In the genomic region with DNA sequence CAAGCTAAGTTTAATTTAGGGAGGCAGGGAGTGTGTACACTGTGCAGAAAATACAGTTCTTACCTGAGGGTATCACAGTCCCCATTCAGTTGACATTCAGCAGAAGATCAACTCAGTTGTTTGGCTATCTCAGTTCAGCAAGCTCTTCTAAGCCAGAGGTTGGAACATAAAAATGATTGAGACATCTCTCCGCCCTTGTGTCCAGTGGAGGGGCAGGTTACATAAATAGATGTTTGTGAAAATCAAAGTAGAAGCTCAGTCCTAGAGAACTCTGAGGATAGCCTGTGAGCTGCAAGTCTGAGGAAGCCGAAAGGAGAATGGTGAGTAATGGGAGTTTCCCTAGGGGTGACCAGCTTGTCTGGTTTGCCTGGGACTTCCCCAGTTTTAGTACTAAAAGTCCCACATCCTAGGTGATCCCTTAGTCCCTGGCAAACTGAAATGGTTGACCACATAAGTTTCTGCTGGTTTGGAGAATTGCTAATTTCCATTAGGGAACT, we compare ENCODE assay signal across 10 cellular contexts.
A peak's percentile ranks its signal among the peaks of the same experiment; 100 is the strongest.
DNase-seq lines count a peak whose midpoint lies in the region; ATAC-seq and TF ChIP-seq lines count a peak whose summit lies in the region.
"Had no signal": no experiment of that assay in that cellular context is flagged by ENCODE, and none has a peak within 500 bp of the region (broad histone marks: within the 10 kb centered on the region; RNA-seq: fewer than 3 reads in every experiment).

No MANE protein-coding gene starts in this region.

- H3K4me3 Mint-ChIP-seq in GM23338, result no peak overlapping the region
- H3K4me3 Mint-ChIP-seq: activated naive CD8-positive, alpha-beta T cell had no signal

- H3K4me3 ChIP-seq in GM23338 (no peak overlapping the region), tibial artery (no peak overlapping the region)
- H3K4me3 ChIP-seq: right lobe of liver had no signal

- H2AFZ ChIP-seq in GM23338, result no peak overlapping the region

- intact Hi-C loops in left colon (cut with DNase I, micrococcal nuclease) (no loop called here), left cardiac atrium (cut with DNase I) (no loop called here), tibial artery (cut with DNase I; ENCODE audit: low total_unique reads) (no loop called here)

- H3K9me3 ChIP-seq in tibial artery, result no peaks in the 10 kb centered on the region
- H3K9me3 ChIP-seq: right lobe of liver had no signal

- no peaks in the 10 kb centered on the region for H3K9me2 ChIP-seq in GM23338 (ENCODE audit: insufficient read depth)

- H3K4me2 ChIP-seq in GM23338, result no peak overlapping the region

- peaks cover 2% of the 10 kb centered on the region for H3K27me3 Mint-ChIP-seq in GM23338 (ENCODE audit: insufficient read depth, low read depth, poor library complexity)
- H3K27me3 Mint-ChIP-seq: activated naive CD8-positive, alpha-beta T cell had no signal

- no peaks in the 10 kb centered on the region for H3F3A ChIP-seq in GM23338 (replicated peaks; ENCODE audit: low read depth)

- DNase-seq in left colon, result no peak
- no peak for DNase-seq in GM23338 (ENCODE audit: low spot score)
- no peak for DNase-seq in left cardiac atrium
- DNase-seq in AML-193 (lab: John Stamatoyannopoulos, UW), result no peak
- DNase-seq in tibial artery, result no peak
- DNase-seq: right lobe of liver had no signal

- peaks cover 2% of the 10 kb centered on the region; the same call in 2 of the 3 replicates for H3K4me1 Mint-ChIP-seq in GM23338

- H3K27ac ChIP-seq in GM23338 (ENCODE audit: low read depth) (no peak overlapping the region), tibial artery (no peak overlapping the region)
- H3K27ac ChIP-seq: right lobe of liver had no signal

- TF ChIP-seq POLR2A in GM18505 (IDR thresholded peaks at IDR 0.05; ENCODE audit: borderline replicate concordance, extremely low read depth, insufficient read depth, insufficient read length), result no peak

- H3K4me1 ChIP-seq in GM23338 (ENCODE audit: insufficient read depth) (peaks cover 4% of the 10 kb centered on the region; the same call in 1 of the 2 replicates), tibial artery (no peaks in the 10 kb centered on the region)
- H3K4me1 ChIP-seq: right lobe of liver had no signal

- ATAC-seq in GM18505 (IDR thresholded peaks at IDR 0.05; ENCODE audit: unreplicated experiment), result peak; percentile 96
- peak; percentile 80 for ATAC-seq in GM21526 (IDR thresholded peaks at IDR 0.05; ENCODE audit: low FRiP score, unreplicated experiment)
- ATAC-seq in HG03575 (IDR thresholded peaks at IDR 0.05; ENCODE audit: extremely low read depth, insufficient number of reproducible peaks, low FRiP score, unreplicated experiment), result peak; percentile 94
- peak; percentile 21 for ATAC-seq in left colon
- ATAC-seq in GM23338, result no peak
- ATAC-seq in left cardiac atrium, result no peak

- no peaks in the 10 kb centered on the region for H3K9me3 Mint-ChIP-seq in GM23338

- H3K36me3 Mint-ChIP-seq in GM23338 (ENCODE audit: low read depth), result no peaks in the 10 kb centered on the region

- H3K79me2 ChIP-seq in GM23338 (replicated peaks; ENCODE audit: insufficient read depth), result no peaks in the 10 kb centered on the region

- H3K27ac Mint-ChIP-seq in GM23338, result no peak overlapping the region
- H3K27ac Mint-ChIP-seq: activated naive CD8-positive, alpha-beta T cell had no signal

- no peak for TF ChIP-seq CTCF in GM23338 (conservative IDR thresholded peaks at IDR 0.05; ENCODE audit: low read depth in 2 of 2)
- TF ChIP-seq CTCF in tibial artery (IDR thresholded peaks at IDR 0.05), result no peak

- H4K20me1 ChIP-seq in GM23338 (replicated peaks; ENCODE audit: insufficient read depth), result no peaks in the 10 kb centered on the region

- H3K36me3 ChIP-seq in GM23338 (ENCODE audit: insufficient read depth), result no peaks in the 10 kb centered on the region
- no peaks in the 10 kb centered on the region for H3K36me3 ChIP-seq in tibial artery
- H3K36me3 ChIP-seq: right lobe of liver had no signal

- H3K27me3 ChIP-seq in GM23338 (ENCODE audit: insufficient read depth), result no peaks in the 10 kb centered on the region
- H3K27me3 ChIP-seq in tibial artery, result no peaks in the 10 kb centered on the region
- H3K27me3 ChIP-seq: right lobe of liver had no signal

TF ChIP-seq in GM23338, 12 proteins besides CTCF, POLR2A, EP300 and RAD21 (continues in another document):
- TF ChIP-seq CREB1 (CRISPR knock-in tag; IDR thresholded peaks at IDR 0.05; ENCODE audit: low read depth) (no peak), ZNF331 (CRISPR knock-in tag; IDR thresholded peaks at IDR 0.05; ENCODE audit: low read depth) (no peak), NANOG (IDR thresholded peaks at IDR 0.05; ENCODE audit: borderline replicate concordance) (no peak), EZH2phosphoT487 (IDR thresholded peaks at IDR 0.05; ENCODE audit: unreplicated experiment) (no peak), STAT1 (IDR thresholded peaks at IDR 0.05; ENCODE audit: unreplicated experiment) (no peak), EZH2 (IDR thresholded peaks at IDR 0.05; ENCODE audit: low read depth, unreplicated experiment) (no peak)
- TF ChIP-seq, protein P1, sequence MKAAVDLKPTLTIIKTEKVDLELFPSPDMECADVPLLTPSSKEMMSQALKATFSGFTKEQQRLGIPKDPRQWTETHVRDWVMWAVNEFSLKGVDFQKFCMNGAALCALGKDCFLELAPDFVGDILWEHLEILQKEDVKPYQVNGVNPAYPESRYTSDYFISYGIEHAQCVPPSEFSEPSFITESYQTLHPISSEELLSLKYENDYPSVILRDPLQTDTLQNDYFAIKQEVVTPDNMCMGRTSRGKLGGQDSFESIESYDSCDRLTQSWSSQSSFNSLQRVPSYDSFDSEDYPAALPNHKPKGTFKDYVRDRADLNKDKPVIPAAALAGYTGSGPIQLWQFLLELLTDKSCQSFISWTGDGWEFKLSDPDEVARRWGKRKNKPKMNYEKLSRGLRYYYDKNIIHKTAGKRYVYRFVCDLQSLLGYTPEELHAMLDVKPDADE (IDR thresholded peaks at IDR 0.05), result no peak
- TF ChIP-seq, protein P2, sequence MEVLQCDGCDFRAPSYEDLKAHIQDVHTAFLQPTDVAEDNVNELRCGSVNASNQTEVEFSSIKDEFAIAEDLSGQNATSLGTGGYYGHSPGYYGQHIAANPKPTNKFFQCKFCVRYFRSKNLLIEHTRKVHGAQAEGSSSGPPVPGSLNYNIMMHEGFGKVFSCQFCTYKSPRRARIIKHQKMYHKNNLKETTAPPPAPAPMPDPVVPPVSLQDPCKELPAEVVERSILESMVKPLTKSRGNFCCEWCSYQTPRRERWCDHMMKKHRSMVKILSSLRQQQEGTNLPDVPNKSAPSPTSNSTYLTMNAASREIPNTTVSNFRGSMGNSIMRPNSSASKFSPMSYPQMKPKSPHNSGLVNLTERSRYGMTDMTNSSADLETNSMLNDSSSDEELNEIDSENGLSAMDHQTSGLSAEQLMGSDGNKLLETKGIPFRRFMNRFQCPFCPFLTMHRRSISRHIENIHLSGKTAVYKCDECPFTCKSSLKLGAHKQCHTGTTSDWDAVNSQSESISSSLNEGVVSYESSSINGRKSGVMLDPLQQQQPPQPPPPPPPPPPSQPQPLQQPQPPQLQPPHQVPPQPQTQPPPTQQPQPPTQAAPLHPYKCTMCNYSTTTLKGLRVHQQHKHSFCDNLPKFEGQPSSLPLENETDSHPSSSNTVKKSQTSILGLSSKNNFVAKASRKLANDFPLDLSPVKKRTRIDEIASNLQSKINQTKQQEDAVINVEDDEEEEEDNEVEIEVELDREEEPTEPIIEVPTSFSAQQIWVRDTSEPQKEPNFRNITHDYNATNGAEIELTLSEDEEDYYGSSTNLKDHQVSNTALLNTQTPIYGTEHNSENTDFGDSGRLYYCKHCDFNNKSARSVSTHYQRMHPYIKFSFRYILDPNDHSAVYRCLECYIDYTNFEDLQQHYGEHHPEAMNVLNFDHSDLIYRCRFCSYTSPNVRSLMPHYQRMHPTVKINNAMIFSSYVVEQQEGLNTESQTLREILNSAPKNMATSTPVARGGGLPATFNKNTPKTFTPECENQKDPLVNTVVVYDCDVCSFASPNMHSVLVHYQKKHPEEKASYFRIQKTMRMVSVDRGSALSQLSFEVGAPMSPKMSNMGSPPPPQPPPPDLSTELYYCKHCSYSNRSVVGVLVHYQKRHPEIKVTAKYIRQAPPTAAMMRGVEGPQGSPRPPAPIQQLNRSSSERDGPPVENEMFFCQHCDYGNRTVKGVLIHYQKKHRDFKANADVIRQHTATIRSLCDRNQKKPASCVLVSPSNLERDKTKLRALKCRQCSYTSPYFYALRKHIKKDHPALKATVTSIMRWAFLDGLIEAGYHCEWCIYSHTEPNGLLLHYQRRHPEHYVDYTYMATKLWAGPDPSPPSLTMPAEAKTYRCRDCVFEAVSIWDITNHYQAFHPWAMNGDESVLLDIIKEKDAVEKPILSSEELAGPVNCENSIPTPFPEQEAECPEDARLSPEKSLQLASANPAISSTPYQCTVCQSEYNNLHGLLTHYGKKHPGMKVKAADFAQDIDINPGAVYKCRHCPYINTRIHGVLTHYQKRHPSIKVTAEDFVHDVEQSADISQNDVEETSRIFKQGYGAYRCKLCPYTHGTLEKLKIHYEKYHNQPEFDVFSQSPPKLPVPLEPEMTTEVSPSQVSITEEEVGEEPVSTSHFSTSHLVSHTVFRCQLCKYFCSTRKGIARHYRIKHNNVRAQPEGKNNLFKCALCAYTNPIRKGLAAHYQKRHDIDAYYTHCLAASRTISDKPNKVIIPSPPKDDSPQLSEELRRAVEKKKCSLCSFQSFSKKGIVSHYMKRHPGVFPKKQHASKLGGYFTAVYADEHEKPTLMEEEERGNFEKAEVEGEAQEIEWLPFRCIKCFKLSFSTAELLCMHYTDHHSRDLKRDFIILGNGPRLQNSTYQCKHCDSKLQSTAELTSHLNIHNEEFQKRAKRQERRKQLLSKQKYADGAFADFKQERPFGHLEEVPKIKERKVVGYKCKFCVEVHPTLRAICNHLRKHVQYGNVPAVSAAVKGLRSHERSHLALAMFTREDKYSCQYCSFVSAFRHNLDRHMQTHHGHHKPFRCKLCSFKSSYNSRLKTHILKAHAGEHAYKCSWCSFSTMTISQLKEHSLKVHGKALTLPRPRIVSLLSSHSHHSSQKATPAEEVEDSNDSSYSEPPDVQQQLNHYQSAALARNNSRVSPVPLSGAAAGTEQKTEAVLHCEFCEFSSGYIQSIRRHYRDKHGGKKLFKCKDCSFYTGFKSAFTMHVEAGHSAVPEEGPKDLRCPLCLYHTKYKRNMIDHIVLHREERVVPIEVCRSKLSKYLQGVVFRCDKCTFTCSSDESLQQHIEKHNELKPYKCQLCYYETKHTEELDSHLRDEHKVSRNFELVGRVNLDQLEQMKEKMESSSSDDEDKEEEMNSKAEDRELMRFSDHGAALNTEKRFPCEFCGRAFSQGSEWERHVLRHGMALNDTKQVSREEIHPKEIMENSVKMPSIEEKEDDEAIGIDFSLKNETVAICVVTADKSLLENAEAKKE (CRISPR knock-in tag; IDR thresholded peaks at IDR 0.05), result no peak

Comparison
In these comparisons a context has a peak if more than half of its experiments do, and no peak if none do; other contexts are left out.
1. ATAC-seq: peak in GM18505 (single experiment), GM21526 (single experiment), HG03575 (single experiment) and left colon (single experiment); none in GM23338 (single experiment) and left cardiac atrium (0 of 2).